ENCODE assay signal across 1 cellular context in genomic region chr13:40503966-40504591, GRCh38.
A peak's percentile ranks its signal among the peaks of the same experiment; 100 is the strongest.
TF ChIP-seq lines count a peak whose summit lies in the region.

No MANE protein-coding gene starts in this region.

TF ChIP-seq in HepG2, 621 proteins besides CTCF, POLR2A, EP300 and RAD21 (continued from another document):
- no peak; the same call in 1 of the 2 replicates for TF ChIP-seq POGK (CRISPR knock-in tag; conservative IDR thresholded peaks at IDR 0.05)
- TF ChIP-seq ZNF451 (CRISPR knock-in tag; IDR thresholded peaks at IDR 0.05) = no peak
- TF ChIP-seq ZSCAN29 (CRISPR knock-in tag; conservative IDR thresholded peaks at IDR 0.05) = peak; percentile 90
- TF ChIP-seq ATF7 (IDR thresholded peaks at IDR 0.05) = peak; percentile 76
- TF ChIP-seq ATF7 (CRISPR knock-in tag; IDR thresholded peaks at IDR 0.05) = peak; percentile 65; the same call in 1 of the 2 replicates
- 0 out of 2 replicates have a peak, but pooled peaks have one; percentile 55 for TF ChIP-seq ZNF761 (CRISPR knock-in tag; conservative IDR thresholded peaks at IDR 0.05)
- peak; percentile 78 for TF ChIP-seq NFIC (IDR thresholded peaks at IDR 0.05; ENCODE audit: low read length)
